Comparison of ENCODE assay signal across 12 cellular contexts in the genomic region with DNA sequence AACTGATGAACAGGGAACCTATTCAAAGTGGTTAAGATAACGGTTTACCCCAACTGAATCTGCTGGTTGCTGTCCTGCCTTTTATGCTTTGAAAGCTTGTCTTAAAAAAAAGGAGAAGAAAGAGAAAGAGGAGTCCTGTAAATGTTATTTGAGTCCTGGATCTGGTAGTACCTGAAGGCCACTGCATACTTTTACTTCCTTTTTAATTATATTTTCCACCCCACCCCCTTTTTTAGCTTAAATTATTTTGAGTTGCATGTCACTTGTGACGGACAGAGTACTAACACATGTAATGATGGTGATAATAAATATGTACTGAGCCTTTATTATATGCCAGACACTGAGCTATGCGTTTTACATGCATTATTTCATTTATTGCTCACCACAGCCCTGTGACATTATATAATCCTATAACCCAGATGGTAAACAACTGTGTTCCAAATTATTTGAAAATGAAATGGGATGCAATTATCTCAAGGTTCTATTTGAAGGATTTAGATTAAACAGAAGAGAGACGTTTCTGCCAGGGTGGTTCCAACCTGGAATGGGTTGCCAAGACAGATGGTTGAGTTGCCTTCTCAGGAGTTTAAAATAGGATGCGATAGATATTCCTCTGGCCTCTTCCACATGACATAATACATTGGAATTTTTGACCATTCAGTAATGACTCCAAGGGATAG. TPM values are rescaled to one million over a fixed set of nuclear protein-coding genes. Genes with fewer than 3 reads are reported as not detected.
DNase-seq lines count a peak whose midpoint lies in the region; ATAC-seq and TF ChIP-seq lines count a peak whose summit lies in the region.
"Had no signal": no experiment of that assay in that cellular context is flagged by ENCODE, and none has a peak within 500 bp of the region (broad histone marks: within the 10 kb centered on the region; RNA-seq: fewer than 3 reads in every experiment).

No MANE protein-coding gene starts in this region.

- H3K4me2 ChIP-seq in smooth muscle cell: peak overlapping the region; percentile 83

- no peak for ATAC-seq in activated CD4-positive, alpha-beta T cell treated with anti-CD3 and anti-CD28 coated beads for 36 hours
- ATAC-seq in HG03280 (IDR thresholded peaks at IDR 0.05; ENCODE audit: unreplicated experiment) (no peak), HG02885 (IDR thresholded peaks at IDR 0.05; ENCODE audit: poor library complexity, unreplicated experiment) (no peak)
- ATAC-seq: left ventricle myocardium superior had no signal

- H3K9me3 ChIP-seq in smooth muscle cell (replicated peaks; ENCODE audit: low read depth): no peaks in the 10 kb centered on the region
- H3K9me3 ChIP-seq: testis had no signal

- H3K4me3 ChIP-seq in coronary artery (no peak overlapping the region), smooth muscle cell (no peak overlapping the region)
- H3K4me3 ChIP-seq: testis had no signal

- no peaks in the 10 kb centered on the region for H3K27me3 Mint-ChIP-seq in activated CD4-positive, alpha-beta T cell treated with anti-CD3 and anti-CD28 coated beads for 36 hours

- no peak overlapping the region for H2AFZ ChIP-seq in smooth muscle cell (ENCODE audit: low read depth)

- peaks cover 29% of the 10 kb centered on the region for H3K4me1 ChIP-seq in smooth muscle cell (ENCODE audit: low read depth)

- TF ChIP-seq CTCF in RWPE1 (conservative IDR thresholded peaks at IDR 0.05; ENCODE audit: low read depth): no peak
- no peak for TF ChIP-seq CTCF in coronary artery (IDR thresholded peaks at IDR 0.05)
- no peak for TF ChIP-seq CTCF in smooth muscle cell (IDR thresholded peaks at IDR 0.05; ENCODE audit: borderline replicate concordance, insufficient read depth, poor library complexity, severe bottlenecking)

- POLR2A ChIA-PET in activated CD4-positive, alpha-beta T cell treated with anti-CD3 and anti-CD28 coated beads for 36 hours (lab: Charles Lee): interaction anchor here (0.6 kb wide), 1 partner anchor 234 kb away, joined by 4 read pairs; no protein-coding TSS in a partner anchor
- POLR2A ChIA-PET in RWPE1 (lab: Yijun Ruan, JAX; ENCODE audit: low non-redundant PET): no interaction called here

- H4K20me1 ChIP-seq in smooth muscle cell (ENCODE audit: low read depth): peaks cover 9% of the 10 kb centered on the region

- peaks cover 12% of the 10 kb centered on the region for H3K79me2 ChIP-seq in smooth muscle cell (ENCODE audit: low read depth)

- WGBS in smooth muscle cell (ENCODE audit: low lambda C conversion rate): 62% methylated on average over 5 of the region's 5 CpGs

- CTCF ChIA-PET in activated CD4-positive, alpha-beta T cell treated with anti-CD3 and anti-CD28 coated beads for 36 hours (lab: Charles Lee): interaction anchor here (0.6 to 6.0 kb wide), 10 partner anchors 9 to 571 kb away, joined by 3 to 34 read pairs (median 4); no protein-coding TSS in a partner anchor
- CTCF ChIA-PET in RWPE1 (lab: Yijun Ruan, JAX): interaction anchor here (1.2 kb wide), 1 partner anchor 13 kb away, joined by 3 read pairs; no protein-coding TSS in a partner anchor

- intact Hi-C loops in activated CD4-positive, alpha-beta T cell treated with anti-CD3 and anti-CD28 coated beads for 36 hours (cut with DNase I, micrococcal nuclease): loop anchor here (5.0 kb wide), 6 partner anchors 40 to 1355 kb away; partner anchors contain the start of gene ARID2 (in 1 of the 2)

- H3K4me1 Mint-ChIP-seq in activated CD4-positive, alpha-beta T cell treated with anti-CD3 and anti-CD28 coated beads for 36 hours: peaks cover 75% of the 10 kb centered on the region

- H3K9ac ChIP-seq in smooth muscle cell (ENCODE audit: low read depth): no peak overlapping the region

- no peaks in the 10 kb centered on the region for H3K36me3 ChIP-seq in smooth muscle cell (ENCODE audit: low read depth)

- H3K27ac Mint-ChIP-seq in activated CD4-positive, alpha-beta T cell treated with anti-CD3 and anti-CD28 coated beads for 36 hours: peak overlapping the region; percentile 7

- H3K4me3 Mint-ChIP-seq in activated CD4-positive, alpha-beta T cell treated with anti-CD3 and anti-CD28 coated beads for 36 hours: no peak overlapping the region

- H3K27me3 ChIP-seq in smooth muscle cell (ENCODE audit: low read depth): no peaks in the 10 kb centered on the region
- H3K27me3 ChIP-seq: testis had no signal

- H3K9me3 Mint-ChIP-seq in activated CD4-positive, alpha-beta T cell treated with anti-CD3 and anti-CD28 coated beads for 36 hours (ENCODE audit: low read depth): no peaks in the 10 kb centered on the region

- H3K27ac ChIP-seq in RWPE1 (no peak overlapping the region), coronary artery (peak overlapping the region; percentile 98 to 99), smooth muscle cell (ENCODE audit: low read depth) (peak overlapping the region; percentile 79)

- peaks cover 26% of the 10 kb centered on the region for H3K36me3 Mint-ChIP-seq in activated CD4-positive, alpha-beta T cell treated with anti-CD3 and anti-CD28 coated beads for 36 hours (ENCODE audit: low read depth)

- no peak for DNase-seq in activated CD4-positive, alpha-beta T cell treated with anti-CD3 and anti-CD28 coated beads for 36 hours
- no peak for DNase-seq in activated CD4-positive, alpha-beta T cell treated with anti-CD3 and anti-CD28 coated beads, Interleukin-2, amount 50 U/mL, for 4 hours
- DNase-seq in RWPE1 (ENCODE audit: low spot score): peak; percentile 70
- no peak for DNase-seq in coronary artery (ENCODE audit: low spot score)
- DNase-seq in smooth muscle cell (lab: John Stamatoyannopoulos, UW; ENCODE audit: unreplicated experiment): no peak
- no peak for DNase-seq in D341Med (ENCODE audit: low spot score)
- DNase-seq: activated CD4-positive, alpha-beta T cell treated with anti-CD3 and anti-CD28 coated beads, Interleukin-2, amount 50 U/mL, for 1 hour; DND-41; left ventricle myocardium superior; testis had no signal

- H3F3A ChIP-seq in smooth muscle cell (ENCODE audit: low read depth): peaks cover 19% of the 10 kb centered on the region

RNA-seq across cellular contexts. Expression of gene AMIGO2, which starts 2.7 kb away (rescaled TPM):
- 10 to 100 TPM; 15.1 to 17.1 TPM for total RNA-seq in activated CD4-positive, alpha-beta T cell treated with anti-CD3 and anti-CD28 coated beads for 36 hours
- total RNA-seq in smooth muscle cell: 51.6 and 59.6 TPM in 2 replicates
- 30.4 and 54.8 TPM in 2 replicates for polyA plus RNA-seq in smooth muscle cell

RNA-seq across cellular contexts. Expression of gene PCED1B, which starts 3.0 kb away (rescaled TPM):
- total RNA-seq in activated CD4-positive, alpha-beta T cell treated with anti-CD3 and anti-CD28 coated beads for 36 hours: 10 to 100 TPM; 76.3 to 82.3 TPM
- total RNA-seq in smooth muscle cell: 2.7 and 6.1 TPM in 2 replicates
- 3.5 and 6.3 TPM in 2 replicates for polyA plus RNA-seq in smooth muscle cell

Comparison
In these comparisons a context has a peak if more than half of its experiments do, and no peak if none do; other contexts are left out.
1. RNA of gene PCED1B, which starts 3.0 kb away (total RNA-seq): 76.3 to 82.3 TPM in activated CD4-positive, alpha-beta T cell treated with anti-CD3 and anti-CD28 coated beads for 36 hours; 2.7 to 6.1 TPM in smooth muscle cell; every median in the first group is over 10 times any median in the second.